In genomic region chr9:92140074-92140753, GRCh38 we compare ENCODE assay signal across 8 cellular contexts. TPM values are rescaled to one million over a fixed set of nuclear protein-coding genes. Genes with fewer than 3 reads are reported as not detected.
A peak's percentile ranks its signal among the peaks of the same experiment; 100 is the strongest.
DNase-seq lines count a peak whose midpoint lies in the region; ATAC-seq and TF ChIP-seq lines count a peak whose summit lies in the region.

No MANE protein-coding gene starts in this region.

- intact Hi-C loops in posterior cingulate gyrus (cut with DNase I) = loop anchor here (2.0 kb wide), 1 partner anchor 495 kb away; no protein-coding TSS in a partner anchor

- H4K20me1 ChIP-seq in Karpas-422 (ENCODE audit: insufficient read depth, low read depth, low read length) = no peaks in the 10 kb centered on the region

- TF ChIP-seq CTCF in gastroesophageal sphincter (IDR thresholded peaks at IDR 0.05) (peak; percentile 80 to 94 (median 86)), upper lobe of left lung (IDR thresholded peaks at IDR 0.05) (peak; percentile 90 to 96 (median 92))

- 0% methylated on average over 1 of the region's 16 CpGs; no CpG with 5 or more reads in 1 of the 2 donors for WGBS in gastroesophageal sphincter (ENCODE audit: low coverage in 1 of 2), 2 donors
- 19 to 22% methylated on average over 16 of the region's 16 CpGs for WGBS in upper lobe of left lung, 2 donors

- no peak for TF ChIP-seq POLR2A in gastroesophageal sphincter (IDR thresholded peaks at IDR 0.05)
- TF ChIP-seq POLR2A in upper lobe of left lung (IDR thresholded peaks at IDR 0.05) = no peak

- DNase-seq in A172 (ENCODE audit: low spot score) (peak; percentile 59), Karpas-422 (peak; percentile 87), SJCRH30 (peak; percentile 82 to 88), posterior cingulate gyrus (peak in 9 of 10 donors; percentile 54 to 94 (median 68)), upper lobe of left lung (peak; percentile 86 to 92)
- DNase-seq in activated gamma-delta T cell treated with anti-CD3 and anti-CD28 coated beads, Interleukin-2, amount 50 U/mL, for 16 hours (ENCODE audit: low read depth) = peak; percentile 56

- H3K4me1 ChIP-seq in Karpas-422 (ENCODE audit: low read length) (peaks cover 12% of the 10 kb centered on the region), SJCRH30 (peaks cover 7% of the 10 kb centered on the region), gastroesophageal sphincter (peaks cover 0 to 26% (median 7%) of the 10 kb centered on the region in 3 donors), upper lobe of left lung (peaks cover 12 to 27% (median 17%) of the 10 kb centered on the region in 4 donors)

- TF ChIP-seq EP300 in gastroesophageal sphincter (IDR thresholded peaks at IDR 0.05) (no peak), upper lobe of left lung (IDR thresholded peaks at IDR 0.05) (no peak)

- no peak overlapping the region for H2AFZ ChIP-seq in Karpas-422 (ENCODE audit: low read length)

- H3K4me2 ChIP-seq in Karpas-422 (ENCODE audit: low read depth, low read length, poor library complexity, severe bottlenecking) = no peak overlapping the region

- no peak overlapping the region for H3K4me3 ChIP-seq in Karpas-422 (ENCODE audit: low read length)
- H3K4me3 ChIP-seq in SJCRH30 = no peak overlapping the region
- peak overlapping the region in 1 of 2 donors; percentile 51 for H3K4me3 ChIP-seq in gastroesophageal sphincter
- peak overlapping the region in 3 of 4 donors; percentile 39 to 47 (median 46) for H3K4me3 ChIP-seq in upper lobe of left lung

- H3K9me3 ChIP-seq in Karpas-422 (ENCODE audit: low read length) (no peaks in the 10 kb centered on the region), SJCRH30 (replicated peaks) (no peaks in the 10 kb centered on the region), gastroesophageal sphincter (no peaks in the 10 kb centered on the region), upper lobe of left lung (no peaks in the 10 kb centered on the region)

- H3K79me2 ChIP-seq in Karpas-422 (ENCODE audit: low read length) = no peaks in the 10 kb centered on the region

- H3K27ac ChIP-seq in Karpas-422 (ENCODE audit: low read length) = no peak overlapping the region
- H3K27ac ChIP-seq in SJCRH30 = no peak overlapping the region
- H3K27ac ChIP-seq in gastroesophageal sphincter = no peak overlapping the region
- H3K27ac ChIP-seq in upper lobe of left lung = no peak overlapping the region

- H3K36me3 ChIP-seq in Karpas-422 (ENCODE audit: insufficient read depth, low read length) = no peaks in the 10 kb centered on the region
- H3K36me3 ChIP-seq in SJCRH30 = no peaks in the 10 kb centered on the region
- H3K36me3 ChIP-seq in gastroesophageal sphincter = no peaks in the 10 kb centered on the region
- no peaks in the 10 kb centered on the region for H3K36me3 ChIP-seq in upper lobe of left lung

- no peak overlapping the region for H3K9ac ChIP-seq in Karpas-422 (ENCODE audit: low read length)

- no peaks in the 10 kb centered on the region for H3K27me3 ChIP-seq in Karpas-422 (ENCODE audit: low read length)
- H3K27me3 ChIP-seq in SJCRH30 = no peaks in the 10 kb centered on the region
- peaks cover 38% of the 10 kb centered on the region for H3K27me3 ChIP-seq in gastroesophageal sphincter
- peaks cover 0 to 12% (median 4%) of the 10 kb centered on the region in 4 donors for H3K27me3 ChIP-seq in upper lobe of left lung

- peak; percentile 58 for ATAC-seq in GM18520 (IDR thresholded peaks at IDR 0.05; ENCODE audit: unreplicated experiment)
- ATAC-seq in gastroesophageal sphincter = peak; percentile 70
- peak; percentile 79 to 87 for ATAC-seq in upper lobe of left lung (ENCODE audit: low FRiP score in 2 of 2)

- no peaks in the 10 kb centered on the region for H3K9me2 ChIP-seq in Karpas-422 (replicated peaks; ENCODE audit: insufficient read depth, low read length)

RNA-seq across cellular contexts. Expression of gene SPTLC1, which starts 25.0 kb away (rescaled TPM):
- total RNA-seq in A172 (2014; rRNA removed; shearing (Covaris generic)) = 152 and 175 TPM in 2 replicates
- total RNA-seq in Karpas-422 (2014; rRNA removed; shearing (Covaris generic); ENCODE audit: low replicate concordance) = 46.1 and 47.3 TPM in 2 replicates
- 112 and 121 TPM in 2 replicates for total RNA-seq in SJCRH30 (2014; rRNA removed; shearing (Covaris generic))
- total RNA-seq in gastroesophageal sphincter (10 to 100 TPM; 56.0 to 73.9 (median 64.0) TPM), upper lobe of left lung (10 to 100 TPM; 25.6 to 85.7 (median 60.6) TPM)

Comparison
In these comparisons a context has a peak if more than half of its experiments do, and no peak if none do; other contexts are left out.
1. H3K4me3 ChIP-seq: peak in upper lobe of left lung (3 of 4); none in Karpas-422 (single experiment) and SJCRH30 (single experiment).
2. Peak in every context shown above with its lines, with median percentiles within 50 percentile points of each other: DNase-seq and ATAC-seq.